In genomic region chr12:108649126-108649525, GRCh38 we compare ENCODE assay signal across 1 cellular context.
TF ChIP-seq lines count a peak whose summit lies in the region.

No MANE protein-coding gene starts in this region.

TF ChIP-seq in SK-N-SH treated with all-trans-retinoic acid at 6 μM for 48 hours, 23 proteins besides CTCF, POLR2A, EP300 and RAD21 (continued from another document):
- TF ChIP-seq CREB5 (CRISPR knock-in tag; IDR thresholded peaks at IDR 0.05; ENCODE audit: low read depth) (no peak), TOX (CRISPR knock-in tag; IDR thresholded peaks at IDR 0.05; ENCODE audit: borderline replicate concordance) (no peak), OSR1 (CRISPR knock-in tag; IDR thresholded peaks at IDR 0.05) (no peak), TSHZ2 (CRISPR knock-in tag; IDR thresholded peaks at IDR 0.05) (no peak), POU6F1 (CRISPR knock-in tag; IDR thresholded peaks at IDR 0.05; ENCODE audit: borderline replicate concordance, low read depth) (no peak), ZFP3 (CRISPR knock-in tag; IDR thresholded peaks at IDR 0.05) (no peak), ESRRG (CRISPR knock-in tag; IDR thresholded peaks at IDR 0.05) (no peak), ZNF70 (CRISPR knock-in tag; IDR thresholded peaks at IDR 0.05) (no peak)
TF ChIP-seq in SK-N-SH treated with all-trans-retinoic acid at 6 μM for 48 hours: peak in this region for 0.
